8 cellular contexts compared by ENCODE assay signal in genomic region chr2:45611020-45611737, GRCh38. TPM values are rescaled to one million over a fixed set of nuclear protein-coding genes. Genes with fewer than 3 reads are reported as not detected.
DNase-seq lines count a peak whose midpoint lies in the region; ATAC-seq, FAIRE-seq and TF ChIP-seq lines count a peak whose summit lies in the region.

A gene with protein sequence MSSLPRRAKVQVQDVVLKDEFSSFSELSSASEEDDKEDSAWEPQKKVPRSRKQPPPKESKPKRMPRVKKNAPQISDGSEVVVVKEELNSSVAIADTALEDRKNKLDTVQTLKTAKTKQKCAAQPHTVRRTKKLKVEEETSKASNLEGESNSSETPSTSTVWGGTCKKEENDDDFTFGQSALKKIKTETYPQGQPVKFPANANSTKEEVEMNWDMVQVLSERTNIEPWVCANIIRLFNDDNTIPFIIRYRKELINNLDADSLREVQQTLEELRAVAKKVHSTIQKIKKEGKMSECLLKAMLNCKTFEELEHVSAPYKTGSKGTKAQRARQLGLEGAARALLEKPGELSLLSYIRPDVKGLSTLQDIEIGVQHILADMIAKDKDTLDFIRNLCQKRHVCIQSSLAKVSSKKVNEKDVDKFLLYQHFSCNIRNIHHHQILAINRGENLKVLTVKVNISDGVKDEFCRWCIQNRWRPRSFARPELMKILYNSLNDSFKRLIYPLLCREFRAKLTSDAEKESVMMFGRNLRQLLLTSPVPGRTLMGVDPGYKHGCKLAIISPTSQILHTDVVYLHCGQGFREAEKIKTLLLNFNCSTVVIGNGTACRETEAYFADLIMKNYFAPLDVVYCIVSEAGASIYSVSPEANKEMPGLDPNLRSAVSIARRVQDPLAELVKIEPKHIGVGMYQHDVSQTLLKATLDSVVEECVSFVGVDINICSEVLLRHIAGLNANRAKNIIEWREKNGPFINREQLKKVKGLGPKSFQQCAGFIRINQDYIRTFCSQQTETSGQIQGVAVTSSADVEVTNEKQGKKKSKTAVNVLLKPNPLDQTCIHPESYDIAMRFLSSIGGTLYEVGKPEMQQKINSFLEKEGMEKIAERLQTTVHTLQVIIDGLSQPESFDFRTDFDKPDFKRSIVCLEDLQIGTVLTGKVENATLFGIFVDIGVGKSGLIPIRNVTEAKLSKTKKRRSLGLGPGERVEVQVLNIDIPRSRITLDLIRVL (minus strand): TSS chr2:45611267. CDS start chr2:45605441, 5,826 bp downstream.

- TSS peak; percentile 74 for BruUV-seq in HepG2 (replicated peaks; lab: Mats Ljungman, UMichigan)

- FAIRE-seq in HepG2 (lab: Jason Lieb, UNC), result peak; percentile 85

- no peak for TF ChIP-seq EP300 in HepG2 (IDR thresholded peaks at IDR 0.05; ENCODE audit: low read depth in 2 of 2, low read length in 2 of 2)
- no peak for TF ChIP-seq EP300 in HepG2 (CRISPR knock-in tag; IDR thresholded peaks at IDR 0.05; ENCODE audit: borderline replicate concordance)

- in situ Hi-C loops in HepG2 (cut with HindIII; ENCODE audit: extremely low pct_ligation_motif_present, low pct_unique_long_range_greater_than_20kb), result no loop called here

- under 1% methylated on average over 24 of the region's 43 CpGs for WGBS in HepG2 (ENCODE audit: low lambda C conversion rate)

- peaks cover 30% of the 10 kb centered on the region for H3K4me1 ChIP-seq in HepG2 (ENCODE audit: insufficient read depth, low read length)

- H3K4me3 ChIP-seq in HepG2 (replicated peaks in 1 of 3; ENCODE audit: insufficient read depth in 1 of 3, low read depth in 2 of 3, low read length in 3 of 3), result peak within 1 kb of the TSS; percentile 71 to 78 (median 77)

- H3K4me2 ChIP-seq in HepG2 (ENCODE audit: low read depth, low read length), result peak within 1 kb of the TSS; percentile 96

- DNase-seq in NCI-H774 (lab: John Stamatoyannopoulos, UW), result peak; percentile 96
- peak; percentile 74 to 79 for DNase-seq in activated CD4-positive, alpha-beta T cell treated with anti-CD3 and anti-CD28 coated beads, Interleukin-2, amount 50 U/mL, for 4 hours
- DNase-seq in dermis blood vessel endothelial cell, result peak; percentile 95
- peak; percentile 95 for DNase-seq in HepG2 (ENCODE audit: low spot score)
- DNase-seq in stimulated activated CD4-positive, alpha-beta T cell treated with anti-CD3 and anti-CD28 coated beads, Interleukin-4, amount 100 ng/mL, for 1 hour, result peak; percentile 92

- H3K27ac ChIP-seq in C4-2B, result peak within 1 kb of the TSS; percentile 86
- H3K27ac ChIP-seq in HepG2 (ENCODE audit: extremely low read length, insufficient read depth, low read length), result peak within 1 kb of the TSS; percentile 85

- no peaks in the 10 kb centered on the region for H3K9me3 ChIP-seq in HepG2 (ENCODE audit: low read length)

- POLR2A ChIA-PET in HepG2 (lab: Yijun Ruan, JAX), result interaction anchor here (0.6 to 1.3 kb wide), 3 partner anchors 16 to 998 kb away, joined by 3 read pairs; no protein-coding TSS in a partner anchor

- H3K79me2 ChIP-seq in HepG2 (ENCODE audit: insufficient read depth, low read length), result peaks cover 32% of the 10 kb centered on the region

- H3K36me3 ChIP-seq in HepG2 (replicated peaks in 1 of 2; ENCODE audit: control insufficient read depth in 1 of 2, insufficient read depth in 2 of 2, low read length in 2 of 2), result no peaks in the 10 kb centered on the region

- intact Hi-C loops in HepG2 (cut with micrococcal nuclease; ENCODE audit: unreplicated experiment), result loop anchor here (5.0 kb wide), 1 partner anchor 1351 kb away; no protein-coding TSS in a partner anchor

- CTCF ChIA-PET in HepG2 (lab: Yijun Ruan, JAX; ENCODE audit: low intra/inter-chr PET ratio, low total read pairs), result no interaction called here

- H2AFZ ChIP-seq in HepG2 (ENCODE audit: low read length), result peak within 1 kb of the TSS; percentile 100

- H4K20me1 ChIP-seq in HepG2 (ENCODE audit: insufficient read depth, low read length), result no peaks in the 10 kb centered on the region

- peak within 1 kb of the TSS; percentile 86 for H3K9ac ChIP-seq in HepG2 (ENCODE audit: insufficient read depth, low read depth, low read length)

- ATAC-seq in GM19395 (IDR thresholded peaks at IDR 0.05; ENCODE audit: unreplicated experiment) (peak; percentile 88), HG03565 (IDR thresholded peaks at IDR 0.05; ENCODE audit: unreplicated experiment) (peak; percentile 78), HepG2 (peak; percentile 98)

- TF ChIP-seq POLR2A in HepG2 (IDR thresholded peaks at IDR 0.05; ENCODE audit: insufficient read depth in 1 of 2, low read depth in 2 of 2, low read length in 2 of 2), result peak; percentile 84 to 96

- H3K27me3 ChIP-seq in HepG2 (ENCODE audit: control insufficient read depth in 1 of 2, insufficient read depth in 2 of 2, low read length in 2 of 2), result no peaks in the 10 kb centered on the region; a peak in 1 of 5 replicates

- no peak for TF ChIP-seq RAD21 in HepG2 (CRISPR knock-in tag; IDR thresholded peaks at IDR 0.05)

- no peak; the same call in 1 of the 2 replicates for TF ChIP-seq CTCF in C4-2B (conservative IDR thresholded peaks at IDR 0.05)
- peak; percentile 44; the same call in 1 of the 2 replicates for TF ChIP-seq CTCF in HepG2 (CRISPR knock-in tag; IDR thresholded peaks at IDR 0.05)

TF ChIP-seq in HepG2, 621 proteins besides CTCF, POLR2A, EP300 and RAD21 (continues in another document):
- no peak for TF ChIP-seq NR2F1 (CRISPR knock-in tag; IDR thresholded peaks at IDR 0.05)
- TF ChIP-seq CEBPG (CRISPR knock-in tag; IDR thresholded peaks at IDR 0.05), result no peak
- TF ChIP-seq HOXA7 (CRISPR knock-in tag; IDR thresholded peaks at IDR 0.05), result no peak
- peak; percentile 55; the same call in 1 of the 2 replicates for TF ChIP-seq ZNF564 (CRISPR knock-in tag; IDR thresholded peaks at IDR 0.05)
- TF ChIP-seq SMARCE1 (IDR thresholded peaks at IDR 0.05; ENCODE audit: borderline replicate concordance), result no peak
- TF ChIP-seq ZNF230 (CRISPR knock-in tag; IDR thresholded peaks at IDR 0.05), result no peak; the same call in 1 of the 2 replicates
- TF ChIP-seq SP2 (CRISPR knock-in tag; IDR thresholded peaks at IDR 0.05), result peak; percentile 79
- 0 out of 2 replicates have a peak, but pooled peaks have one; percentile 4 for TF ChIP-seq ZSCAN22 (CRISPR knock-in tag; IDR thresholded peaks at IDR 0.05)
- peak; percentile 46; the same call in 1 of the 2 replicates for TF ChIP-seq NAIF1 (CRISPR knock-in tag; IDR thresholded peaks at IDR 0.05; ENCODE audit: borderline replicate concordance)
- peak; percentile 84 for TF ChIP-seq HNF1B (CRISPR knock-in tag; IDR thresholded peaks at IDR 0.05)
- TF ChIP-seq ZNF143 (CRISPR knock-in tag; IDR thresholded peaks at IDR 0.05), result peak; percentile 74
- TF ChIP-seq KDM1A (CRISPR knock-in tag; IDR thresholded peaks at IDR 0.05), result no peak
- TF ChIP-seq, protein P1, sequence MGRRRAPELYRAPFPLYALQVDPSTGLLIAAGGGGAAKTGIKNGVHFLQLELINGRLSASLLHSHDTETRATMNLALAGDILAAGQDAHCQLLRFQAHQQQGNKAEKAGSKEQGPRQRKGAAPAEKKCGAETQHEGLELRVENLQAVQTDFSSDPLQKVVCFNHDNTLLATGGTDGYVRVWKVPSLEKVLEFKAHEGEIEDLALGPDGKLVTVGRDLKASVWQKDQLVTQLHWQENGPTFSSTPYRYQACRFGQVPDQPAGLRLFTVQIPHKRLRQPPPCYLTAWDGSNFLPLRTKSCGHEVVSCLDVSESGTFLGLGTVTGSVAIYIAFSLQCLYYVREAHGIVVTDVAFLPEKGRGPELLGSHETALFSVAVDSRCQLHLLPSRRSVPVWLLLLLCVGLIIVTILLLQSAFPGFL (CRISPR knock-in tag; IDR thresholded peaks at IDR 0.05), result no peak
- TF ChIP-seq ZNF577 (CRISPR knock-in tag; IDR thresholded peaks at IDR 0.05; ENCODE audit: borderline replicate concordance, low read depth), result no peak
- peak; percentile 80 for TF ChIP-seq MAX (IDR thresholded peaks at IDR 0.05)

RNA-seq across cellular contexts. Expression of the gene that starts here (rescaled TPM):
- 18.0 and 27.5 TPM in 2 replicates for total RNA-seq in dermis blood vessel endothelial cell
- total RNA-seq in HepG2 (2016; rRNA removed; fragmentation: Illumina TruSeq; extraction: Trizol), result 23.9 and 32.8 TPM in 2 replicates
- 158 and 179 TPM in 2 replicates for total RNA-seq in HepG2 (2016; cell fraction: cytosol; rRNA removed; fragmentation: Illumina TruSeq; extraction: Trizol; ENCODE audit: low read depth)
- 23.3 and 31.4 TPM in 2 replicates for total RNA-seq in HepG2 (2016; cell fraction: insoluble cytoplasmic fraction; rRNA removed; fragmentation: Illumina TruSeq; extraction: Trizol)
- total RNA-seq in HepG2 (2016; cell fraction: membrane; rRNA removed; fragmentation: Illumina TruSeq; extraction: Trizol), result 33.1 and 41.7 TPM in 2 replicates
- 28.9 and 30.3 TPM in 2 replicates for total RNA-seq in HepG2 (2016; cell fraction: nucleus; rRNA removed; fragmentation: Illumina TruSeq; extraction: Trizol)
- polyA plus RNA-seq in HepG2 (2011; rRNA removed), result 2.4 and 3.2 TPM in 2 replicates
- 1.2 and 2.1 TPM in 2 replicates for polyA plus RNA-seq in HepG2 (2011; cell fraction: cytosol; rRNA removed)
- 2.0 and 2.2 TPM in 2 replicates for polyA plus RNA-seq in HepG2 (2011; cell fraction: nucleus; rRNA removed)
- 4.9 and 9.3 TPM in 2 replicates for polyA plus RNA-seq in HepG2 (2012)
- 0.74 and 0.81 TPM in 2 replicates for polyA plus RNA-seq in HepG2 (2016; cell fraction: cytosol; fragmentation: Illumina TruSeq; extraction: Trizol; ENCODE audit: low read depth)
- polyA plus RNA-seq in HepG2 (2016; cell fraction: insoluble cytoplasmic fraction; fragmentation: Illumina TruSeq; extraction: Trizol; ENCODE audit: low read depth), result 21.2 and 22.7 TPM in 2 replicates
- 2.0 and 2.8 TPM in 2 replicates for polyA plus RNA-seq in HepG2 (2016; cell fraction: membrane; fragmentation: Illumina TruSeq; extraction: Trizol; ENCODE audit: low read depth)
- 10.9 and 12.6 TPM in 2 replicates for polyA plus RNA-seq in HepG2 (2016; cell fraction: nucleus; fragmentation: Illumina TruSeq; extraction: Trizol; ENCODE audit: insufficient read depth, low read depth)
- 12.6 and 17.5 TPM in 2 replicates for polyA minus RNA-seq in HepG2 (2011; rRNA and poly(A)+ RNA removed; ENCODE audit: low replicate concordance)
- 15.2 and 15.9 TPM in 2 replicates for polyA minus RNA-seq in HepG2 (2011; cell fraction: cytosol; rRNA and poly(A)+ RNA removed)
- polyA minus RNA-seq in HepG2 (2011; cell fraction: nucleus; rRNA and poly(A)+ RNA removed), result 34.7 and 40.3 TPM in 2 replicates

Comparison
In these comparisons a context has a peak if more than half of its experiments do, and no peak if none do; other contexts are left out.
1. Peak in every context shown above with its lines: DNase-seq, ATAC-seq, H3K4me3 ChIP-seq and H3K27ac ChIP-seq.